Comparison of ENCODE assay signal across 1 cellular context in the genomic region with DNA sequence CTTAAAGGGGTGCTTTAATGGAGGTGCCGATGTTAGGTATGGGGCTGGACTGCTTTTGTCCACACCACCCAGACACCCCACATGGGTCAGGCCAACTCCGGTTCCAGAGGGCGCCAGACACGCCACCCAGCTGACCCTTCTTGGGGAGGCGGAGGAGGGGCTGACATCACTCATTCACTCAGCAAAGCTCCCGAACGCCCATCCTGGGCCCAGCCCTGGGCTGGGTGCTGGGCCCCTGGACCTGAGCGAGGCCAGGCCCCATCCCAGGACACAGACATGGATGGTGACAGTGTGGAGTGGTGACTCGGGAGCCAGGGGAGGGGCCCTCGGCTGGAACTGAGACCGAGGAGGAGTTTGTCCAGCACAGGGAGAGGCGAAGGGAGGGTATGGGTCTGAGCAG.
TF ChIP-seq lines count a peak whose summit lies in the region.

No MANE protein-coding gene starts in this region.

TF ChIP-seq in GM23338, 12 proteins besides CTCF, POLR2A, EP300 and RAD21 (continued from another document):
- TF ChIP-seq, protein P1, sequence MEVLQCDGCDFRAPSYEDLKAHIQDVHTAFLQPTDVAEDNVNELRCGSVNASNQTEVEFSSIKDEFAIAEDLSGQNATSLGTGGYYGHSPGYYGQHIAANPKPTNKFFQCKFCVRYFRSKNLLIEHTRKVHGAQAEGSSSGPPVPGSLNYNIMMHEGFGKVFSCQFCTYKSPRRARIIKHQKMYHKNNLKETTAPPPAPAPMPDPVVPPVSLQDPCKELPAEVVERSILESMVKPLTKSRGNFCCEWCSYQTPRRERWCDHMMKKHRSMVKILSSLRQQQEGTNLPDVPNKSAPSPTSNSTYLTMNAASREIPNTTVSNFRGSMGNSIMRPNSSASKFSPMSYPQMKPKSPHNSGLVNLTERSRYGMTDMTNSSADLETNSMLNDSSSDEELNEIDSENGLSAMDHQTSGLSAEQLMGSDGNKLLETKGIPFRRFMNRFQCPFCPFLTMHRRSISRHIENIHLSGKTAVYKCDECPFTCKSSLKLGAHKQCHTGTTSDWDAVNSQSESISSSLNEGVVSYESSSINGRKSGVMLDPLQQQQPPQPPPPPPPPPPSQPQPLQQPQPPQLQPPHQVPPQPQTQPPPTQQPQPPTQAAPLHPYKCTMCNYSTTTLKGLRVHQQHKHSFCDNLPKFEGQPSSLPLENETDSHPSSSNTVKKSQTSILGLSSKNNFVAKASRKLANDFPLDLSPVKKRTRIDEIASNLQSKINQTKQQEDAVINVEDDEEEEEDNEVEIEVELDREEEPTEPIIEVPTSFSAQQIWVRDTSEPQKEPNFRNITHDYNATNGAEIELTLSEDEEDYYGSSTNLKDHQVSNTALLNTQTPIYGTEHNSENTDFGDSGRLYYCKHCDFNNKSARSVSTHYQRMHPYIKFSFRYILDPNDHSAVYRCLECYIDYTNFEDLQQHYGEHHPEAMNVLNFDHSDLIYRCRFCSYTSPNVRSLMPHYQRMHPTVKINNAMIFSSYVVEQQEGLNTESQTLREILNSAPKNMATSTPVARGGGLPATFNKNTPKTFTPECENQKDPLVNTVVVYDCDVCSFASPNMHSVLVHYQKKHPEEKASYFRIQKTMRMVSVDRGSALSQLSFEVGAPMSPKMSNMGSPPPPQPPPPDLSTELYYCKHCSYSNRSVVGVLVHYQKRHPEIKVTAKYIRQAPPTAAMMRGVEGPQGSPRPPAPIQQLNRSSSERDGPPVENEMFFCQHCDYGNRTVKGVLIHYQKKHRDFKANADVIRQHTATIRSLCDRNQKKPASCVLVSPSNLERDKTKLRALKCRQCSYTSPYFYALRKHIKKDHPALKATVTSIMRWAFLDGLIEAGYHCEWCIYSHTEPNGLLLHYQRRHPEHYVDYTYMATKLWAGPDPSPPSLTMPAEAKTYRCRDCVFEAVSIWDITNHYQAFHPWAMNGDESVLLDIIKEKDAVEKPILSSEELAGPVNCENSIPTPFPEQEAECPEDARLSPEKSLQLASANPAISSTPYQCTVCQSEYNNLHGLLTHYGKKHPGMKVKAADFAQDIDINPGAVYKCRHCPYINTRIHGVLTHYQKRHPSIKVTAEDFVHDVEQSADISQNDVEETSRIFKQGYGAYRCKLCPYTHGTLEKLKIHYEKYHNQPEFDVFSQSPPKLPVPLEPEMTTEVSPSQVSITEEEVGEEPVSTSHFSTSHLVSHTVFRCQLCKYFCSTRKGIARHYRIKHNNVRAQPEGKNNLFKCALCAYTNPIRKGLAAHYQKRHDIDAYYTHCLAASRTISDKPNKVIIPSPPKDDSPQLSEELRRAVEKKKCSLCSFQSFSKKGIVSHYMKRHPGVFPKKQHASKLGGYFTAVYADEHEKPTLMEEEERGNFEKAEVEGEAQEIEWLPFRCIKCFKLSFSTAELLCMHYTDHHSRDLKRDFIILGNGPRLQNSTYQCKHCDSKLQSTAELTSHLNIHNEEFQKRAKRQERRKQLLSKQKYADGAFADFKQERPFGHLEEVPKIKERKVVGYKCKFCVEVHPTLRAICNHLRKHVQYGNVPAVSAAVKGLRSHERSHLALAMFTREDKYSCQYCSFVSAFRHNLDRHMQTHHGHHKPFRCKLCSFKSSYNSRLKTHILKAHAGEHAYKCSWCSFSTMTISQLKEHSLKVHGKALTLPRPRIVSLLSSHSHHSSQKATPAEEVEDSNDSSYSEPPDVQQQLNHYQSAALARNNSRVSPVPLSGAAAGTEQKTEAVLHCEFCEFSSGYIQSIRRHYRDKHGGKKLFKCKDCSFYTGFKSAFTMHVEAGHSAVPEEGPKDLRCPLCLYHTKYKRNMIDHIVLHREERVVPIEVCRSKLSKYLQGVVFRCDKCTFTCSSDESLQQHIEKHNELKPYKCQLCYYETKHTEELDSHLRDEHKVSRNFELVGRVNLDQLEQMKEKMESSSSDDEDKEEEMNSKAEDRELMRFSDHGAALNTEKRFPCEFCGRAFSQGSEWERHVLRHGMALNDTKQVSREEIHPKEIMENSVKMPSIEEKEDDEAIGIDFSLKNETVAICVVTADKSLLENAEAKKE (CRISPR knock-in tag; IDR thresholded peaks at IDR 0.05), result no peak
- TF ChIP-seq EZH2 (IDR thresholded peaks at IDR 0.05; ENCODE audit: low read depth, unreplicated experiment) (no peak), NANOG (IDR thresholded peaks at IDR 0.05; ENCODE audit: borderline replicate concordance) (no peak), STAT1 (IDR thresholded peaks at IDR 0.05; ENCODE audit: unreplicated experiment) (no peak), CREB1 (CRISPR knock-in tag; IDR thresholded peaks at IDR 0.05; ENCODE audit: low read depth) (no peak)
